ENCODE assay signal across 18 cellular contexts in the genomic region with DNA sequence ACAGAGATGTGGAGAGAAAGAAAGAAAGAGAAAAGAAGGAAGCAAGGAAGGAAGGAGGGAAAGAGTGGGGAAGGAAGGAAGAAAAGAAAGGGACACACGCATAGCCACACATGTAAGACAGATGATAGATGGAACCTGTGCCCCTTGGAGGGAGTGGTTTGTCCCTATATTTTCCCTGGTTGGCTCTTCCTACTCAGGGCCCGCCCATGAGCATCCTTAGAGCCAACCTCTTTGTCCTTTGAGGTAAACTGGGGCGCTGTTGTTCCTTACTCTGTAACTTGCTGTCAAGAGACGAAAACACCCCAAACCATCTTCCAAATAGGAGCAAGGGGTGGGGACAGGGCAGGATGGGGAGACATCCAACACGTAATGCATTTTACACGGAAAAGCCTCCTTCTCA.
"Had no signal": no experiment of that assay in that cellular context is flagged by ENCODE, and none has a peak within 500 bp of the region (broad histone marks: within the 10 kb centered on the region; RNA-seq: fewer than 3 reads in every experiment).

No MANE protein-coding gene starts in this region.

- H3K9me3 Mint-ChIP-seq: stimulated activated naive B cell treated with anti-CD40 and anti-IgM and Interleukin-4, amounts not matched to agents 10 μg/mL and 1 μg/mL and 100 μg/mL, for 72 hours; stimulated activated naive CD8-positive, alpha-beta T cell treated with anti-CD3 and anti-CD28 coated beads, Interleukin-15, amount 100 ng/mL, for 72 hours had no signal

- H3K36me3 Mint-ChIP-seq: naive thymus-derived CD4-positive, alpha-beta T cell; stimulated activated naive B cell treated with anti-CD40 and anti-IgM and Interleukin-4, amounts not matched to agents 10 μg/mL and 1 μg/mL and 100 μg/mL, for 72 hours had no signal

- H3K27ac ChIP-seq: coronary artery, dorsolateral prefrontal cortex, gastrocnemius medialis, neutrophil, psoas muscle, spleen, testis, tibial nerve had no signal

- H3K4me3 Mint-ChIP-seq: naive thymus-derived CD4-positive, alpha-beta T cell; stimulated activated naive B cell treated with anti-CD40 and anti-IgM and Interleukin-4, amounts not matched to agents 10 μg/mL and 1 μg/mL and 100 μg/mL, for 72 hours; stimulated activated naive CD8-positive, alpha-beta T cell treated with anti-CD3 and anti-CD28 coated beads, Interleukin-15, amount 100 ng/mL, for 72 hours had no signal

- H3K9me3 ChIP-seq: gastrocnemius medialis, neutrophil, psoas muscle, spleen, testis, tibial nerve had no signal

- DNase-seq: dorsolateral prefrontal cortex; effector CD8-positive, alpha-beta T cell; gastrocnemius medialis; kidney; left cardiac atrium; naive thymus-derived CD4-positive, alpha-beta T cell; psoas muscle; spleen; stimulated activated CD4-positive, alpha-beta T cell treated with anti-CD3 and anti-CD28 coated beads, Interleukin-2, amount 100 ng/mL, for 24 hours; stimulated activated CD4-positive, alpha-beta T cell treated with anti-CD3 and anti-CD28 coated beads, Interleukin-4, amount 100 ng/mL, for 4 hours; stimulated activated naive B cell treated with anti-CD40 and anti-IgM and Interleukin-4, amounts not matched to agents 10 μg/mL and 1 μg/mL and 100 μg/mL, for 72 hours; stimulated activated naive CD8-positive, alpha-beta T cell treated with anti-CD3 and anti-CD28 coated beads, Interleukin-15, amount 100 ng/mL, for 72 hours; testis had no signal

- ATAC-seq: esophagus mucosa; gastrocnemius medialis; left cardiac atrium; naive thymus-derived CD4-positive, alpha-beta T cell; psoas muscle; sciatic nerve; stimulated activated naive B cell treated with anti-CD40 and anti-IgM and Interleukin-4, amounts not matched to agents 10 μg/mL and 1 μg/mL and 100 μg/mL, for 72 hours; stimulated activated naive CD8-positive, alpha-beta T cell treated with anti-CD3 and anti-CD28 coated beads, Interleukin-15, amount 100 ng/mL, for 72 hours had no signal

- H3K27me3 Mint-ChIP-seq: stimulated activated naive B cell treated with anti-CD40 and anti-IgM and Interleukin-4, amounts not matched to agents 10 μg/mL and 1 μg/mL and 100 μg/mL, for 72 hours; stimulated activated naive CD8-positive, alpha-beta T cell treated with anti-CD3 and anti-CD28 coated beads, Interleukin-15, amount 100 ng/mL, for 72 hours had no signal

- H3K4me1 ChIP-seq: gastrocnemius medialis, psoas muscle, testis had no signal

- H3K27me3 ChIP-seq: dorsolateral prefrontal cortex, gastrocnemius medialis, neutrophil, spleen, testis, tibial nerve had no signal

- H3K4me1 Mint-ChIP-seq: stimulated activated naive B cell treated with anti-CD40 and anti-IgM and Interleukin-4, amounts not matched to agents 10 μg/mL and 1 μg/mL and 100 μg/mL, for 72 hours; stimulated activated naive CD8-positive, alpha-beta T cell treated with anti-CD3 and anti-CD28 coated beads, Interleukin-15, amount 100 ng/mL, for 72 hours had no signal

- H3K4me3 ChIP-seq: coronary artery, dorsolateral prefrontal cortex, gastrocnemius medialis, psoas muscle, spleen, testis, tibial nerve had no signal

- H3K27ac Mint-ChIP-seq: naive thymus-derived CD4-positive, alpha-beta T cell; stimulated activated naive B cell treated with anti-CD40 and anti-IgM and Interleukin-4, amounts not matched to agents 10 μg/mL and 1 μg/mL and 100 μg/mL, for 72 hours; stimulated activated naive CD8-positive, alpha-beta T cell treated with anti-CD3 and anti-CD28 coated beads, Interleukin-15, amount 100 ng/mL, for 72 hours had no signal

- H3K36me3 ChIP-seq: gastrocnemius medialis, neutrophil, spleen, tibial nerve had no signal
